8 cellular contexts compared by ENCODE assay signal in genomic region chr19:6047741-6048231, GRCh38.
DNase-seq lines count a peak whose midpoint lies in the region; ATAC-seq and TF ChIP-seq lines count a peak whose summit lies in the region.

No MANE protein-coding gene starts in this region.

- H3K9ac ChIP-seq in IMR-90 (ENCODE audit: low read depth, low read length) (no peak overlapping the region), SU-DHL-6 (ENCODE audit: low read length) (no peak overlapping the region)

- H3K27me3 ChIP-seq in Caco-2 (replicated peaks; ENCODE audit: control insufficient read depth, insufficient read depth, low read length) (no peaks in the 10 kb centered on the region), IMR-90 (ENCODE audit: control insufficient read depth, insufficient read depth, low read length) (no peaks in the 10 kb centered on the region), SU-DHL-6 (ENCODE audit: low read length) (no peaks in the 10 kb centered on the region), heart right ventricle (no peaks in the 10 kb centered on the region)

- peaks cover 9% of the 10 kb centered on the region; the same call in 1 of the 2 replicates for H3K4me1 ChIP-seq in Caco-2
- H3K4me1 ChIP-seq in IMR-90 (ENCODE audit: control insufficient read depth, insufficient read depth, low read length), result no peaks in the 10 kb centered on the region
- peaks cover 0 to 20% (median 11%) of the 10 kb centered on the region in 9 donors for H3K4me1 ChIP-seq in heart right ventricle

- no peak overlapping the region for H3K23ac ChIP-seq in IMR-90 (ENCODE audit: low read depth, low read length)

- peak; percentile 66 for TF ChIP-seq RAD21 in IMR-90 (IDR thresholded peaks at IDR 0.05; ENCODE audit: low read length)

- dilution Hi-C loops in IMR-90 (cut with HindIII; ENCODE audit: low sequenced_read_pairs, unreplicated experiment), result no loop called here

- no peak overlapping the region for H2BK15ac ChIP-seq in IMR-90 (ENCODE audit: low read depth, low read length)

- BruUV-seq in Caco-2 (replicated peaks; lab: Mats Ljungman, UMichigan), result no TSS peak
- no TSS peak for BruUV-seq in IMR-90 (replicated peaks; lab: Mats Ljungman, UMichigan)

- H2BK120ac ChIP-seq in IMR-90 (ENCODE audit: low read depth, low read length), result no peak overlapping the region

- H3K36me3 ChIP-seq in Caco-2 (ENCODE audit: control insufficient read depth, insufficient read depth, low read length), result no peaks in the 10 kb centered on the region
- no peaks in the 10 kb centered on the region for H3K36me3 ChIP-seq in IMR-90 (ENCODE audit: control insufficient read depth, insufficient read depth, low read length)
- H3K36me3 ChIP-seq in SU-DHL-6 (ENCODE audit: low read length), result no peaks in the 10 kb centered on the region
- H3K36me3 ChIP-seq in heart right ventricle, result peaks cover 0 to 19% (median 0%) of the 10 kb centered on the region in 9 donors

- H3K4me3 ChIP-seq in Caco-2 (ENCODE audit: low read depth, low read length), result no peak overlapping the region
- H3K4me3 ChIP-seq in IMR-90 (ENCODE audit: insufficient read depth, low read depth, low read length), result no peak overlapping the region
- no peak overlapping the region for H3K4me3 ChIP-seq in SU-DHL-6 (ENCODE audit: insufficient read depth, low read length, poor library complexity, severe bottlenecking)
- no peak overlapping the region for H3K4me3 ChIP-seq in heart right ventricle

- H2BK20ac ChIP-seq in IMR-90 (ENCODE audit: low read depth, low read length), result no peak overlapping the region

- H4K8ac ChIP-seq in IMR-90 (ENCODE audit: low read depth in 2 of 2, low read length in 2 of 2), result no peak overlapping the region

- no peaks in the 10 kb centered on the region for H4K20me1 ChIP-seq in IMR-90 (ENCODE audit: insufficient read depth, low read length)
- H4K20me1 ChIP-seq in SU-DHL-6 (ENCODE audit: low read depth, low read length), result 0 out of 2 replicates have a peak, but pooled peaks cover 5% of the 10 kb centered on the region

- H3K9me3 ChIP-seq in Caco-2, result no peaks in the 10 kb centered on the region
- H3K9me3 ChIP-seq in IMR-90 (ENCODE audit: control insufficient read depth, insufficient read depth, low read length), result no peaks in the 10 kb centered on the region
- no peaks in the 10 kb centered on the region for H3K9me3 ChIP-seq in SU-DHL-6 (ENCODE audit: insufficient read depth, low read length)
- no peaks in the 10 kb centered on the region for H3K9me3 ChIP-seq in heart right ventricle

- H2AK9ac ChIP-seq in IMR-90 (replicated peaks; ENCODE audit: low read depth, low read length, poor library complexity), result no peak overlapping the region

- 87% methylated on average over 3 of the region's 8 CpGs; no CpG with 5 or more reads in 1 of the 2 experiments for WGBS in IMR-90 (ENCODE audit: extremely low coverage in 2 of 2, insufficient read length in 1 of 2), 2 experiments
- WGBS in heart right ventricle, 2 donors, result 51 to 58% methylated on average over 8 of the region's 8 CpGs

- H3K9me3 Mint-ChIP-seq in Caco-2 (ENCODE audit: unreplicated experiment), result no peaks in the 10 kb centered on the region
- H3K9me3 Mint-ChIP-seq in stimulated activated naive B cell treated with anti-CD40 and anti-IgM and Interleukin-4, amounts not matched to agents 10 μg/mL and 1 μg/mL and 100 μg/mL, for 72 hours, result peaks cover 0 to 1% of the 10 kb centered on the region in 2 donors

- DNase-seq in Caco-2 (peak; percentile 66 to 76), IMR-90 (peak; percentile 52), heart right ventricle (no peak)
- DNase-seq in stimulated activated naive B cell treated with anti-CD40 and anti-IgM and Interleukin-4, amounts not matched to agents 10 μg/mL and 1 μg/mL and 100 μg/mL, for 72 hours, result no peak
- no peak for DNase-seq in activated CD4-positive, alpha-beta T cell treated with anti-CD3 and anti-CD28 coated beads for 4 hours

- H3K56ac ChIP-seq in IMR-90 (ENCODE audit: extremely low read depth, insufficient read depth, low read length), result no peak overlapping the region

- intact Hi-C loops in Caco-2 (cut with micrococcal nuclease; ENCODE audit: unreplicated experiment) (loop anchor here (1.0 kb wide), 2 partner anchors 60 to 78 kb away; no protein-coding TSS in a partner anchor), IMR-90 (cut with micrococcal nuclease) (loop anchor here (1.0 to 10.0 kb wide), 7 partner anchors 60 to 815 kb away; no protein-coding TSS in a partner anchor), heart right ventricle (cut with DNase I) (loop anchor here (1.0 to 10.0 kb wide), 9 partner anchors 63 to 257 kb away; no protein-coding TSS in a partner anchor)

- H3K79me2 ChIP-seq in SU-DHL-6 (ENCODE audit: insufficient read depth, low read length), result no peaks in the 10 kb centered on the region

- H3K9me1 ChIP-seq in IMR-90 (ENCODE audit: insufficient read depth, low read length), result no peaks in the 10 kb centered on the region

- H2AK5ac ChIP-seq in IMR-90 (ENCODE audit: low read depth, low read length), result no peak overlapping the region

- peaks cover 5% of the 10 kb centered on the region for H3K36me3 Mint-ChIP-seq in Caco-2 (ENCODE audit: insufficient read depth, unreplicated experiment)
- H3K36me3 Mint-ChIP-seq in stimulated activated naive B cell treated with anti-CD40 and anti-IgM and Interleukin-4, amounts not matched to agents 10 μg/mL and 1 μg/mL and 100 μg/mL, for 72 hours, result no peaks in the 10 kb centered on the region

- H3K79me1 ChIP-seq in IMR-90 (ENCODE audit: low read depth in 1 of 2, low read length in 2 of 2), result no peaks in the 10 kb centered on the region

- no peak overlapping the region for H3K27ac ChIP-seq in IMR-90 (ENCODE audit: insufficient read depth, low read length)
- H3K27ac ChIP-seq in SU-DHL-6 (ENCODE audit: low read depth, low read length), result no peak overlapping the region
- no peak overlapping the region for H3K27ac ChIP-seq in heart right ventricle

- no peak overlapping the region for H4K91ac ChIP-seq in IMR-90 (ENCODE audit: insufficient read depth, low read depth, low read length)

- H3F3A ChIP-seq in SU-DHL-6 (ENCODE audit: insufficient read depth), result no peaks in the 10 kb centered on the region

- TF ChIP-seq POLR2A in IMR-90 (IDR thresholded peaks at IDR 0.05; ENCODE audit: low read depth, low read length), result no peak

- no peak overlapping the region for H3K4me3 Mint-ChIP-seq in Caco-2 (ENCODE audit: unreplicated experiment)
- no peak overlapping the region for H3K4me3 Mint-ChIP-seq in stimulated activated naive B cell treated with anti-CD40 and anti-IgM and Interleukin-4, amounts not matched to agents 10 μg/mL and 1 μg/mL and 100 μg/mL, for 72 hours

- no peaks in the 10 kb centered on the region for H3K9me2 ChIP-seq in SU-DHL-6 (replicated peaks; ENCODE audit: insufficient read depth, low read length)

- ATAC-seq in IMR-90 (ENCODE audit: low read depth) (peak; percentile 69), heart right ventricle (peak in 6 of 8 donors; percentile 39 to 79 (median 52)), GM21526 (IDR thresholded peaks at IDR 0.05; ENCODE audit: low FRiP score, unreplicated experiment) (no peak), GM19023 (IDR thresholded peaks at IDR 0.05; ENCODE audit: unreplicated experiment) (no peak)
- peak; percentile 33 to 49 for ATAC-seq in stimulated activated naive B cell treated with anti-CD40 and anti-IgM and Interleukin-4, amounts not matched to agents 10 μg/mL and 1 μg/mL and 100 μg/mL, for 72 hours (replicated peaks)

- no peak overlapping the region for H3K14ac ChIP-seq in IMR-90 (replicated peaks; ENCODE audit: low read depth, low read length)

- no peaks in the 10 kb centered on the region for H3K27me3 Mint-ChIP-seq in Caco-2 (ENCODE audit: insufficient read depth, unreplicated experiment)
- peaks cover 0 to 4% of the 10 kb centered on the region in 2 donors for H3K27me3 Mint-ChIP-seq in stimulated activated naive B cell treated with anti-CD40 and anti-IgM and Interleukin-4, amounts not matched to agents 10 μg/mL and 1 μg/mL and 100 μg/mL, for 72 hours

- H3K18ac ChIP-seq in IMR-90 (ENCODE audit: low read depth, low read length), result no peak overlapping the region

- in situ Hi-C loops in IMR-90 (cut with MboI; ENCODE audit: low sequenced_read_pairs), result loop anchor here (10.0 kb wide), 1 partner anchor 257 kb away; no protein-coding TSS in a partner anchor

- no peak overlapping the region for H2BK5ac ChIP-seq in IMR-90 (ENCODE audit: low read depth, low read length, poor library complexity, severe bottlenecking)

- no peak overlapping the region for H2AFZ ChIP-seq in IMR-90 (replicated peaks; ENCODE audit: low read length, poor library complexity)
- no peak overlapping the region for H2AFZ ChIP-seq in SU-DHL-6 (ENCODE audit: low read depth, low read length, severe bottlenecking)

- H4K5ac ChIP-seq in IMR-90 (ENCODE audit: low read depth, low read length), result no peak overlapping the region

- POLR2A ChIA-PET in Caco-2 (lab: Charles Lee) (no interaction called here), IMR-90 (lab: Charles Lee; ENCODE audit: unreplicated experiment) (interaction anchor here (0.6 kb wide), 1 partner anchor 57 kb away, joined by 8 read pairs; no protein-coding TSS in a partner anchor)

- H3K4me1 Mint-ChIP-seq in Caco-2 (ENCODE audit: low read depth, unreplicated experiment), result peaks cover 6% of the 10 kb centered on the region
- peaks cover 8 to 11% of the 10 kb centered on the region in 2 donors for H3K4me1 Mint-ChIP-seq in stimulated activated naive B cell treated with anti-CD40 and anti-IgM and Interleukin-4, amounts not matched to agents 10 μg/mL and 1 μg/mL and 100 μg/mL, for 72 hours

- H3K4ac ChIP-seq in IMR-90 (ENCODE audit: low read depth, low read length), result no peak overlapping the region

- no peak overlapping the region for H3K4me2 ChIP-seq in IMR-90 (ENCODE audit: low read depth, low read length)
- no peak overlapping the region for H3K4me2 ChIP-seq in SU-DHL-6 (ENCODE audit: low read depth, low read length, poor library complexity, severe bottlenecking)

- CTCF ChIA-PET in Caco-2 (lab: Charles Lee), result interaction anchor here (0.8 to 2.9 kb wide), 7 partner anchors 11 to 78 kb away, joined by 3 to 48 read pairs (median 5); no protein-coding TSS in a partner anchor
- CTCF ChIA-PET in IMR-90 (lab: Yijun Ruan, JAX), result interaction anchor here (0.7 to 2.8 kb wide), 10 partner anchors 9 to 256 kb away, joined by 3 to 34 read pairs (median 4); no protein-coding TSS in a partner anchor

- TF ChIP-seq CTCF in Caco-2 (IDR thresholded peaks at IDR 0.05; ENCODE audit: insufficient read depth in 1 of 2, low read depth in 1 of 2, low read length in 1 of 2, severe bottlenecking in 1 of 2, unreplicated experiment in 1 of 2) (peak; percentile 87 to 99), IMR-90 (conservative IDR thresholded peaks at IDR 0.05; ENCODE audit: low read depth, low read length) (peak; percentile 89), SU-DHL-6 (IDR thresholded peaks at IDR 0.05; ENCODE audit: insufficient read depth, low read length, poor library complexity, severe bottlenecking) (peak; percentile 13), heart right ventricle (IDR thresholded peaks at IDR 0.05) (peak; percentile 30 to 74 (median 53))

- H3K27ac Mint-ChIP-seq in Caco-2 (ENCODE audit: unreplicated experiment), result no peak overlapping the region
- H3K27ac Mint-ChIP-seq in stimulated activated naive B cell treated with anti-CD40 and anti-IgM and Interleukin-4, amounts not matched to agents 10 μg/mL and 1 μg/mL and 100 μg/mL, for 72 hours, result peak overlapping the region; percentile 31

Comparison
In these comparisons a context has a peak if more than half of its experiments do, and no peak if none do; other contexts are left out.
1. DNase-seq: peak in Caco-2 (2 of 2) and IMR-90 (single experiment); none in heart right ventricle (0 of 2), stimulated activated naive B cell treated with anti-CD40 and anti-IgM and Interleukin-4, amounts not matched to agents 10 μg/mL and 1 μg/mL and 100 μg/mL, for 72 hours (single experiment) and activated CD4-positive, alpha-beta T cell treated with anti-CD3 and anti-CD28 coated beads for 4 hours (0 of 2).
2. CTCF ChIP-seq: peak in every context shown above with its lines; median percentile 93 in Caco-2; 89 in IMR-90; 53 in heart right ventricle; 13 in SU-DHL-6.
3. ATAC-seq: peak in IMR-90 (single experiment), heart right ventricle (6 of 8) and stimulated activated naive B cell treated with anti-CD40 and anti-IgM and Interleukin-4, amounts not matched to agents 10 μg/mL and 1 μg/mL and 100 μg/mL, for 72 hours (2 of 2); none in GM21526 (single experiment) and GM19023 (single experiment).